ENCODE assay signal across 17 cellular contexts in the genomic region with DNA sequence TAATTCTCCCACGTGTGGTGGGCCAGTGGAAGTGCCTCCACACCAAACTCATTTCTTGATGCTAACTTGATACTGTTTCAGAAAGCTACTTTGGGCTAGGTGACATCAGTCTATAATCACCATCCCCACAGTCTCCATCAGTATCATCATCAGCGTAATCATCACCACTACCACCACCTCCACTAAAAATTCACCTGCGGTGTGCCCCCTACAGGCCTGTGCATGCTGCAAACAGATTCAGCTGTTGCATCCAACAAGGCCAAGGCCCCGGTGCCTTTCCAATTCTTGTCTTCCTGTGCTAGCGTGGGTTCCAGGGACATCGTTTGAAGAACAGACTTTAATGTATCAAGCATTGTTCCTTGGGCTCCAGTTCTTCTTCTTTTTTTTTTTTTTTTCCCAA.
A peak's percentile ranks its signal among the peaks of the same experiment; 100 is the strongest.
DNase-seq lines count a peak whose midpoint lies in the region; ATAC-seq, FAIRE-seq and TF ChIP-seq lines count a peak whose summit lies in the region.
"Had no signal": no experiment of that assay in that cellular context is flagged by ENCODE, and none has a peak within 500 bp of the region (broad histone marks: within the 10 kb centered on the region; RNA-seq: fewer than 3 reads in every experiment).

No MANE protein-coding gene starts in this region.

- peaks cover 6% of the 10 kb centered on the region for H3K27me3 Mint-ChIP-seq in activated CD4-positive, alpha-beta memory T cell treated with anti-CD3 and anti-CD28 coated beads for 36 hours
- H3K27me3 Mint-ChIP-seq in activated CD4-positive, alpha-beta memory T cell treated with anti-CD3 and anti-CD28 coated beads, Interleukin-2, amount 10 ng/mL, durations not matched to agents 7 days and 5 days, result peaks cover 15% of the 10 kb centered on the region

- H3K4me3 ChIP-seq in SU-DHL-6 (ENCODE audit: insufficient read depth, low read length, poor library complexity, severe bottlenecking) (no peak overlapping the region), kidney (ENCODE audit: low read length in 2 of 2) (no peak overlapping the region)

- CTCF ChIA-PET in activated CD4-positive, alpha-beta memory T cell treated with anti-CD3 and anti-CD28 coated beads for 36 hours (lab: Charles Lee), result interaction anchor here (1.0 kb wide), 1 partner anchor 10 kb away, joined by 3 read pairs; no protein-coding TSS in a partner anchor
- CTCF ChIA-PET in activated CD4-positive, alpha-beta memory T cell treated with anti-CD3 and anti-CD28 coated beads, Interleukin-2, amount 10 ng/mL, durations not matched to agents 7 days and 5 days (lab: Charles Lee), result interaction anchor here (0.6 kb wide), 1 partner anchor 879 kb away, joined by 3 read pairs; no protein-coding TSS in a partner anchor

- no peak for ATAC-seq in GM18520 (IDR thresholded peaks at IDR 0.05; ENCODE audit: unreplicated experiment)
- ATAC-seq: sciatic nerve had no signal

- no peaks in the 10 kb centered on the region for H3K27me3 ChIP-seq in SU-DHL-6 (ENCODE audit: low read length)

- no peaks in the 10 kb centered on the region for H3K9me3 ChIP-seq in SU-DHL-6 (ENCODE audit: insufficient read depth, low read length)
- H3K9me3 ChIP-seq in kidney (ENCODE audit: control insufficient read depth in 1 of 2, low read length in 2 of 2), result no peaks in the 10 kb centered on the region
- H3K9me3 ChIP-seq: Caco-2 had no signal

- H3K9me3 Mint-ChIP-seq in activated CD4-positive, alpha-beta memory T cell treated with anti-CD3 and anti-CD28 coated beads for 36 hours, result no peaks in the 10 kb centered on the region
- no peaks in the 10 kb centered on the region for H3K9me3 Mint-ChIP-seq in activated CD4-positive, alpha-beta memory T cell treated with anti-CD3 and anti-CD28 coated beads, Interleukin-2, amount 10 ng/mL, durations not matched to agents 7 days and 5 days
- H3K9me3 Mint-ChIP-seq: activated T-helper 2 cell treated with anti-CD3 and anti-CD28 coated beads, Interferon-gamma antibody, Interleukin-2, Interleukin-4, amounts not matched to agents 10 μg/mL and 5 μg/mL and 100 μg/mL, durations not matched to agents 14 hours and 24 hours and 36 hours; memory B cell; neural crest cell had no signal

- H3K4me1 ChIP-seq in kidney (ENCODE audit: control insufficient read depth in 1 of 2, insufficient read depth in 1 of 2, low read depth in 1 of 2, low read length in 2 of 2), result no peaks in the 10 kb centered on the region
- H3K4me1 ChIP-seq: Caco-2 had no signal

- H3K9ac ChIP-seq in SU-DHL-6 (ENCODE audit: low read length) (no peak overlapping the region), kidney (ENCODE audit: low read length in 2 of 2) (no peak overlapping the region)

- no peak overlapping the region for H3K4me3 Mint-ChIP-seq in activated CD4-positive, alpha-beta memory T cell treated with anti-CD3 and anti-CD28 coated beads for 36 hours
- no peak overlapping the region for H3K4me3 Mint-ChIP-seq in activated CD4-positive, alpha-beta memory T cell treated with anti-CD3 and anti-CD28 coated beads, Interleukin-2, amount 10 ng/mL, durations not matched to agents 7 days and 5 days
- H3K4me3 Mint-ChIP-seq: memory B cell, neural crest cell had no signal

- DNase-seq in activated CD4-positive, alpha-beta memory T cell treated with anti-CD3 and anti-CD28 coated beads for 36 hours, result peak; percentile 20
- DNase-seq in activated CD4-positive, alpha-beta memory T cell treated with anti-CD3 and anti-CD28 coated beads, Interleukin-2, amount 10 ng/mL, durations not matched to agents 7 days and 5 days, result no peak
- no peak for DNase-seq in GM13976 (ENCODE audit: low spot score)
- DNase-seq in kidney, result no peak
- no peak for DNase-seq in SW480 (ENCODE audit: low spot score)
- DNase-seq in NCI-H1048 (lab: John Stamatoyannopoulos, UW), result no peak
- DNase-seq: activated CD4-positive, CD25-positive, alpha-beta regulatory T cell treated with anti-CD3 and anti-CD28 coated beads, Interleukin-2, amount 50 U/mL, for 72 hours; Caco-2; foreskin melanocyte; HCEC 1CT; NCI-H2171 had no signal

- H2AFZ ChIP-seq in SU-DHL-6 (ENCODE audit: low read depth, low read length, severe bottlenecking), result no peak overlapping the region

- H3K9me2 ChIP-seq in SU-DHL-6 (replicated peaks; ENCODE audit: insufficient read depth, low read length), result no peaks in the 10 kb centered on the region

- no peak overlapping the region for H3K4me2 ChIP-seq in SU-DHL-6 (ENCODE audit: low read depth, low read length, poor library complexity, severe bottlenecking)

- H4K20me1 ChIP-seq in SU-DHL-6 (ENCODE audit: low read depth, low read length), result no peaks in the 10 kb centered on the region

- POLR2A ChIA-PET in activated CD4-positive, alpha-beta memory T cell treated with anti-CD3 and anti-CD28 coated beads for 36 hours (lab: Charles Lee), result no interaction called here
- POLR2A ChIA-PET in activated CD4-positive, alpha-beta memory T cell treated with anti-CD3 and anti-CD28 coated beads, Interleukin-2, amount 10 ng/mL, durations not matched to agents 7 days and 5 days (lab: Charles Lee), result no interaction called here

- no peaks in the 10 kb centered on the region for H3K79me2 ChIP-seq in SU-DHL-6 (ENCODE audit: insufficient read depth, low read length)

- FAIRE-seq in kidney (lab: Jason Lieb, UNC), result no peak

- no peaks in the 10 kb centered on the region for H3K36me3 Mint-ChIP-seq in activated CD4-positive, alpha-beta memory T cell treated with anti-CD3 and anti-CD28 coated beads for 36 hours
- H3K36me3 Mint-ChIP-seq in activated CD4-positive, alpha-beta memory T cell treated with anti-CD3 and anti-CD28 coated beads, Interleukin-2, amount 10 ng/mL, durations not matched to agents 7 days and 5 days (ENCODE audit: low read depth), result no peaks in the 10 kb centered on the region
- H3K36me3 Mint-ChIP-seq: memory B cell had no signal

- in situ Hi-C loops in GM13976 (cut with MboI; ENCODE audit: low sequenced_read_pairs, unreplicated experiment), result loop anchor here (25.0 kb wide), 1 partner anchor 307 kb away; no protein-coding TSS in a partner anchor

- H3K27ac Mint-ChIP-seq in activated CD4-positive, alpha-beta memory T cell treated with anti-CD3 and anti-CD28 coated beads for 36 hours, result no peak overlapping the region
- H3K27ac Mint-ChIP-seq in activated CD4-positive, alpha-beta memory T cell treated with anti-CD3 and anti-CD28 coated beads, Interleukin-2, amount 10 ng/mL, durations not matched to agents 7 days and 5 days, result no peak overlapping the region
- H3K27ac Mint-ChIP-seq: activated T-helper 2 cell treated with anti-CD3 and anti-CD28 coated beads, Interferon-gamma antibody, Interleukin-2, Interleukin-4, amounts not matched to agents 10 μg/mL and 5 μg/mL and 100 μg/mL, durations not matched to agents 14 hours and 24 hours and 36 hours; memory B cell had no signal

- H3K4me1 Mint-ChIP-seq in activated CD4-positive, alpha-beta memory T cell treated with anti-CD3 and anti-CD28 coated beads for 36 hours (ENCODE audit: low read depth), result no peaks in the 10 kb centered on the region
- no peaks in the 10 kb centered on the region for H3K4me1 Mint-ChIP-seq in activated CD4-positive, alpha-beta memory T cell treated with anti-CD3 and anti-CD28 coated beads, Interleukin-2, amount 10 ng/mL, durations not matched to agents 7 days and 5 days
- H3K4me1 Mint-ChIP-seq: neural crest cell had no signal

- H3K27ac ChIP-seq in SU-DHL-6 (ENCODE audit: low read depth, low read length) (no peak overlapping the region), kidney (ENCODE audit: low read depth in 2 of 2, low read length in 2 of 2) (no peak overlapping the region)

- TF ChIP-seq CTCF in GM13976 (IDR thresholded peaks at IDR 0.05; ENCODE audit: borderline replicate concordance, control extremely low read depth, extremely low read depth, insufficient read depth, missing control alignments) (peak; percentile 20), SU-DHL-6 (IDR thresholded peaks at IDR 0.05; ENCODE audit: insufficient read depth, low read length, poor library complexity, severe bottlenecking) (peak; percentile 36), kidney (IDR thresholded peaks at IDR 0.05; ENCODE audit: borderline replicate concordance, extremely low read depth, insufficient read depth) (peak; percentile 13)

- intact Hi-C loops in activated CD4-positive, alpha-beta memory T cell treated with anti-CD3 and anti-CD28 coated beads for 36 hours (cut with micrococcal nuclease), result loop anchor here (10.0 kb wide), 1 partner anchor 299 kb away; no protein-coding TSS in a partner anchor
- intact Hi-C loops in kidney (cut with DNase I), result no loop called here

- H3K36me3 ChIP-seq in SU-DHL-6 (ENCODE audit: low read length), result no peaks in the 10 kb centered on the region
- no peaks in the 10 kb centered on the region for H3K36me3 ChIP-seq in kidney (ENCODE audit: control insufficient read depth in 1 of 2, insufficient read depth in 2 of 2, low read length in 2 of 2)

- H3F3A ChIP-seq in SU-DHL-6 (ENCODE audit: insufficient read depth), result no peaks in the 10 kb centered on the region
